35 cellular contexts compared by ENCODE assay signal in the genomic region with DNA sequence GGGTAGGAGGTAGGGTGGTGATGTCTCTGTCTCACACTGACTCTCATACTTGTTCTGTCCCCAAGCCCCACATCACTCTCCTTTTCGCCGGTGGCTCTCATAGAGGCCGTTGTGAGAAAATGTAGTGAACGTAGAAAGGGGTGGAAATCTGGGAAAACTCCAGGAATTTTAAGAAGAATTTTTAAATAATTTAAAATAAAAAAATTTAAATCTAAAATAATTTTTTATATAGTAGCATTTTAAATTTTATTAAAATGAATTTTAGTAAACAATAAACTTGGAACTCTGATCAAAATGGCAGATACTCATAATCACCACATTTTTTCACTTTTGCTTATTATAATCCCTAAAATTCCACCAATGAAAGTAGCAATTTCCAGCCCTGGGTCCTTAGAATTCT.
"Had no signal": no experiment of that assay in that cellular context is flagged by ENCODE, and none has a peak within 500 bp of the region (broad histone marks: within the 10 kb centered on the region; RNA-seq: fewer than 3 reads in every experiment).

No MANE protein-coding gene starts in this region.

- FAIRE-seq: astrocyte, bronchial epithelial cell had no signal

- H3K27ac Mint-ChIP-seq: activated naive CD4-positive, alpha-beta T cell treated with anti-CD3 and anti-CD28 coated beads for 36 hours; activated naive CD4-positive, alpha-beta T cell treated with anti-CD3 and anti-CD28 coated beads, Interleukin-2, amount 10 ng/mL, durations not matched to agents 7 days and 5 days; activated naive CD4-positive, alpha-beta T cell treated with anti-CD3 and anti-CD28 coated beads, Interleukin-2, amount 50 U/mL, for 24 hours; activated naive CD4-positive, alpha-beta T cell treated with anti-CD3 and anti-CD28 coated beads, Interleukin-2, amount 50 U/mL, for 72 hours; activated naive CD8-positive, alpha-beta T cell; activated naive CD8-positive, alpha-beta T cell treated with anti-CD3 and anti-CD28 coated beads for 36 hours; activated naive CD8-positive, alpha-beta T cell treated with anti-CD3 and anti-CD28 coated beads, Interleukin-2, amount 10 ng/mL, durations not matched to agents 7 days and 5 days; activated naive CD8-positive, alpha-beta T cell treated with anti-CD3 and anti-CD28 coated beads, Interleukin-2, amount 50 U/mL, for 24 hours; activated T-cell treated with anti-CD3 and anti-CD28 coated beads, Interleukin-2, amount 50 U/mL, for 72 hours; activated T-helper 1 cell treated with anti-CD3 and anti-CD28 coated beads, Interleukin-12 subunit alpha, Interleukin-12 subunit beta, Interleukin-2, Interleukin-4 antibody, amounts not matched to agents 30 ng/mL and 10 ng/mL and 1 ng/mL, durations not matched to agents 14 hours and 24 hours and 36 hours; activated T-helper 17 cell treated with anti-CD3 and anti-CD28 coated beads, Interleukin-2, amount 50 U/mL, for 72 hours; activated T-helper 2 cell treated with anti-CD3 and anti-CD28 coated beads, Interferon-gamma antibody, Interleukin-2, Interleukin-4, amounts not matched to agents 10 μg/mL and 5 μg/mL and 100 μg/mL, durations not matched to agents 14 hours and 24 hours and 36 hours; brain had no signal

- ATAC-seq: activated naive CD4-positive, alpha-beta T cell treated with anti-CD3 and anti-CD28 coated beads, Interleukin-2, amount 50 U/mL, for 72 hours; activated naive CD8-positive, alpha-beta T cell treated with anti-CD3 and anti-CD28 coated beads, Interleukin-2, amount 50 U/mL, for 24 hours; activated T-cell treated with anti-CD3 and anti-CD28 coated beads, Interleukin-2, amount 50 U/mL, for 4 hours; activated T-cell treated with anti-CD3 and anti-CD28 coated beads, Interleukin-2, amount 50 U/mL, for 72 hours; activated T-helper 17 cell treated with anti-CD3 and anti-CD28 coated beads, Interleukin-2, amount 50 U/mL, for 72 hours; body of pancreas had no signal

- H3K36me3 Mint-ChIP-seq: activated naive CD4-positive, alpha-beta T cell treated with anti-CD3 and anti-CD28 coated beads, Interleukin-2, amount 10 ng/mL, durations not matched to agents 7 days and 5 days; activated naive CD4-positive, alpha-beta T cell treated with anti-CD3 and anti-CD28 coated beads, Interleukin-2, amount 50 U/mL, for 24 hours; activated naive CD4-positive, alpha-beta T cell treated with anti-CD3 and anti-CD28 coated beads, Interleukin-2, amount 50 U/mL, for 72 hours; activated naive CD8-positive, alpha-beta T cell; activated naive CD8-positive, alpha-beta T cell treated with anti-CD3 and anti-CD28 coated beads for 36 hours; activated naive CD8-positive, alpha-beta T cell treated with anti-CD3 and anti-CD28 coated beads, Interleukin-2, amount 10 ng/mL, durations not matched to agents 7 days and 5 days; brain had no signal

- H3K9me3 Mint-ChIP-seq: activated naive CD4-positive, alpha-beta T cell treated with anti-CD3 and anti-CD28 coated beads, Interleukin-2, amount 50 U/mL, for 24 hours; activated naive CD8-positive, alpha-beta T cell treated with anti-CD3 and anti-CD28 coated beads for 36 hours; activated T-helper 1 cell treated with anti-CD3 and anti-CD28 coated beads, Interleukin-12 subunit alpha, Interleukin-12 subunit beta, Interleukin-2, Interleukin-4 antibody, amounts not matched to agents 30 ng/mL and 10 ng/mL and 1 ng/mL, durations not matched to agents 14 hours and 24 hours and 36 hours; activated T-helper 17 cell treated with anti-CD3 and anti-CD28 coated beads, Interleukin-2, amount 50 U/mL, for 72 hours had no signal

- H3K4me1 Mint-ChIP-seq: activated naive CD4-positive, alpha-beta T cell treated with anti-CD3 and anti-CD28 coated beads, Interleukin-2, amount 10 ng/mL, durations not matched to agents 7 days and 5 days; activated naive CD4-positive, alpha-beta T cell treated with anti-CD3 and anti-CD28 coated beads, Interleukin-2, amount 50 U/mL, for 24 hours; activated naive CD8-positive, alpha-beta T cell treated with anti-CD3 and anti-CD28 coated beads for 36 hours; activated naive CD8-positive, alpha-beta T cell treated with anti-CD3 and anti-CD28 coated beads, Interleukin-2, amount 10 ng/mL, durations not matched to agents 7 days and 5 days; activated naive CD8-positive, alpha-beta T cell treated with anti-CD3 and anti-CD28 coated beads, Interleukin-2, amount 50 U/mL, for 24 hours; activated T-helper 17 cell treated with anti-CD3 and anti-CD28 coated beads, Interleukin-2, amount 50 U/mL, for 72 hours; central memory CD8-positive, alpha-beta T cell had no signal

- H3K4me3 Mint-ChIP-seq: activated naive CD4-positive, alpha-beta T cell treated with anti-CD3 and anti-CD28 coated beads for 36 hours; activated naive CD4-positive, alpha-beta T cell treated with anti-CD3 and anti-CD28 coated beads, Interleukin-2, amount 10 ng/mL, durations not matched to agents 7 days and 5 days; activated naive CD4-positive, alpha-beta T cell treated with anti-CD3 and anti-CD28 coated beads, Interleukin-2, amount 50 U/mL, for 24 hours; activated naive CD8-positive, alpha-beta T cell; activated naive CD8-positive, alpha-beta T cell treated with anti-CD3 and anti-CD28 coated beads for 36 hours; activated naive CD8-positive, alpha-beta T cell treated with anti-CD3 and anti-CD28 coated beads, Interleukin-2, amount 10 ng/mL, durations not matched to agents 7 days and 5 days; activated naive CD8-positive, alpha-beta T cell treated with anti-CD3 and anti-CD28 coated beads, Interleukin-2, amount 50 U/mL, for 24 hours; activated T-cell treated with anti-CD3 and anti-CD28 coated beads, Interleukin-2, amount 50 U/mL, for 4 hours; activated T-cell treated with anti-CD3 and anti-CD28 coated beads, Interleukin-2, amount 50 U/mL, for 72 hours; activated T-helper 1 cell treated with anti-CD3 and anti-CD28 coated beads, Interleukin-12 subunit alpha, Interleukin-12 subunit beta, Interleukin-2, Interleukin-4 antibody, amounts not matched to agents 30 ng/mL and 10 ng/mL and 1 ng/mL, durations not matched to agents 14 hours and 24 hours and 36 hours; activated T-helper 17 cell treated with anti-CD3 and anti-CD28 coated beads, Interleukin-2, amount 50 U/mL, for 72 hours; brain; central memory CD8-positive, alpha-beta T cell had no signal

- DNase-seq: activated effector memory CD4-positive, alpha-beta T cell treated with anti-CD3 and anti-CD28 coated beads, Interleukin-2, amount 50 U/mL, for 16 hours; activated effector memory CD4-positive, alpha-beta T cell treated with Interleukin-2 at 50 U/mL for 16 hours; activated gamma-delta T cell; activated gamma-delta T cell treated with Interleukin-2 at 50 U/mL for 16 hours; activated naive CD4-positive, alpha-beta T cell; activated naive CD4-positive, alpha-beta T cell treated with anti-CD3 and anti-CD28 coated beads for 36 hours; activated naive CD4-positive, alpha-beta T cell treated with anti-CD3 and anti-CD28 coated beads, Interleukin-2, amount 10 ng/mL, durations not matched to agents 7 days and 5 days; activated naive CD4-positive, alpha-beta T cell treated with anti-CD3 and anti-CD28 coated beads, Interleukin-2, amount 50 U/mL, for 16 hours; activated naive CD4-positive, alpha-beta T cell treated with Interleukin-2 at 50 U/mL for 16 hours; activated naive CD8-positive, alpha-beta T cell treated with anti-CD3 and anti-CD28 coated beads for 36 hours; activated naive CD8-positive, alpha-beta T cell treated with anti-CD3 and anti-CD28 coated beads, Interleukin-2, amount 10 ng/mL, durations not matched to agents 7 days and 5 days; activated naive CD8-positive, alpha-beta T cell treated with anti-CD3 and anti-CD28 coated beads, Interleukin-2, amount 50 U/mL, for 24 hours; activated T-cell treated with anti-CD3 and anti-CD28 coated beads, Interleukin-2, amount 50 U/mL, for 4 hours; activated T-cell treated with anti-CD3 and anti-CD28 coated beads, Interleukin-2, amount 50 U/mL, for 48 hours; activated T-cell treated with anti-CD3 and anti-CD28 coated beads, Interleukin-2, amount 50 U/mL, for 72 hours; adrenal gland; amniotic stem cell; amygdala; anterior cingulate cortex; aorta; body of pancreas; brain microvascular endothelial cell; caudate nucleus; central memory CD4-positive, alpha-beta T cell; cerebellar nuclear complex had no signal

- H3K27me3 Mint-ChIP-seq: activated naive CD4-positive, alpha-beta T cell treated with anti-CD3 and anti-CD28 coated beads, Interleukin-2, amount 10 ng/mL, durations not matched to agents 7 days and 5 days; activated naive CD4-positive, alpha-beta T cell treated with anti-CD3 and anti-CD28 coated beads, Interleukin-2, amount 50 U/mL, for 24 hours; activated naive CD8-positive, alpha-beta T cell treated with anti-CD3 and anti-CD28 coated beads, Interleukin-2, amount 50 U/mL, for 24 hours; activated T-helper 17 cell treated with anti-CD3 and anti-CD28 coated beads, Interleukin-2, amount 50 U/mL, for 72 hours; central memory CD8-positive, alpha-beta T cell had no signal
